ENCODE assay signal across 27 cellular contexts in the genomic region with DNA sequence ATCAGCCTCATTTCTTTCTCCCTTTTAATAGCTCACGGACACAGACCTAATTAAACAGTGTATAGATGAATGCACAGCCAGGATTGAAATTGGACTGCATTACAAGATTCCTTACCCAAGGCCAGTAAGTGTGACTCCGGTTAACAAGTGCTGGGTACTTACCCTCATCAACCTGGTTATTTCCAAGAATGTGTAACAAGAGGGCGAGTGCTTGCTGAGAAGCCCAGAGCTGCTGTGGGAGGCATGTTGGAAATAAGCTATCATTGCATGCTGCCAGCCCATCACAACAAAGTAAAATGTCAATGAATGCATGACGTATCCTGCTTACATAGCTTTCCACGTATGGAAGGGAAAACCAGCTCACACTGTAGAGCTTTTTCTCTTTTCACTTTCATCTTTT.
"Had no signal": no experiment of that assay in that cellular context is flagged by ENCODE, and none has a peak within 500 bp of the region (broad histone marks: within the 10 kb centered on the region; RNA-seq: fewer than 3 reads in every experiment).

No MANE protein-coding gene starts in this region.

- H3K9me3 Mint-ChIP-seq: endodermal cell; nephron; neural progenitor cell; stimulated activated memory B cell treated with anti-CD40 and anti-IgM and Interleukin-4, amounts not matched to agents 10 μg/mL and 1 μg/mL and 100 μg/mL, for 72 hours had no signal

- H3K4me3 ChIP-seq: dorsolateral prefrontal cortex, gastrocnemius medialis, neural progenitor cell, right lobe of liver, stomach, testis, tibial artery, upper lobe of left lung had no signal

- H3K27ac ChIP-seq: dorsolateral prefrontal cortex, epithelial cell of prostate, gastrocnemius medialis, neural progenitor cell, parathyroid adenoma, right lobe of liver, stomach, testis, tibial artery, upper lobe of left lung had no signal

- H3K27me3 ChIP-seq: dorsolateral prefrontal cortex, gastrocnemius medialis, neural progenitor cell, right lobe of liver, stomach, testis, tibial artery, upper lobe of left lung had no signal

- H3K27ac Mint-ChIP-seq: endodermal cell; nephron; neural progenitor cell; progenitor cell of endocrine pancreas; stimulated activated memory B cell treated with anti-CD40 and anti-IgM and Interleukin-4, amounts not matched to agents 10 μg/mL and 1 μg/mL and 100 μg/mL, for 72 hours had no signal

- H3K4me1 Mint-ChIP-seq: nephron had no signal

- H3K4me3 Mint-ChIP-seq: endodermal cell; naive thymus-derived CD4-positive, alpha-beta T cell; nephron; neural progenitor cell; stimulated activated memory B cell treated with anti-CD40 and anti-IgM and Interleukin-4, amounts not matched to agents 10 μg/mL and 1 μg/mL and 100 μg/mL, for 72 hours had no signal

- ATAC-seq: esophagus mucosa; gastrocnemius medialis; left lobe of liver; naive thymus-derived CD4-positive, alpha-beta T cell; right lobe of liver; stimulated activated memory B cell treated with anti-CD40 and anti-IgM and Interleukin-4, amounts not matched to agents 10 μg/mL and 1 μg/mL and 100 μg/mL, for 72 hours had no signal

- H3K36me3 ChIP-seq: neural progenitor cell had no signal

- H3K4me1 ChIP-seq: parathyroid adenoma had no signal

- H3K27me3 Mint-ChIP-seq: naive thymus-derived CD4-positive, alpha-beta T cell; progenitor cell of endocrine pancreas; stimulated activated memory B cell treated with anti-CD40 and anti-IgM and Interleukin-4, amounts not matched to agents 10 μg/mL and 1 μg/mL and 100 μg/mL, for 72 hours had no signal

- H3K9me3 ChIP-seq: gastrocnemius medialis, right lobe of liver, stomach, testis, tibial artery, upper lobe of left lung had no signal

- DNase-seq: cerebellar nuclear complex; dorsolateral prefrontal cortex; effector CD4-positive, alpha-beta T cell; endodermal cell; foreskin fibroblast; gastrocnemius medialis; head of caudate nucleus; mammary epithelial cell; mesendoderm; midbrain; naive thymus-derived CD4-positive, alpha-beta T cell; right lobe of liver; stimulated activated CD4-positive, alpha-beta T cell treated with anti-CD3 and anti-CD28 coated beads, Interleukin-2, amount 100 ng/mL, for 24 hours; stimulated activated CD4-positive, alpha-beta T cell treated with anti-CD3 and anti-CD28 coated beads, Interleukin-4, amount 100 ng/mL, for 24 hours; stomach; substantia nigra; testis; tibial artery; upper lobe of left lung had no signal
